ENCODE assay signal across 1 cellular context in the genomic region with DNA sequence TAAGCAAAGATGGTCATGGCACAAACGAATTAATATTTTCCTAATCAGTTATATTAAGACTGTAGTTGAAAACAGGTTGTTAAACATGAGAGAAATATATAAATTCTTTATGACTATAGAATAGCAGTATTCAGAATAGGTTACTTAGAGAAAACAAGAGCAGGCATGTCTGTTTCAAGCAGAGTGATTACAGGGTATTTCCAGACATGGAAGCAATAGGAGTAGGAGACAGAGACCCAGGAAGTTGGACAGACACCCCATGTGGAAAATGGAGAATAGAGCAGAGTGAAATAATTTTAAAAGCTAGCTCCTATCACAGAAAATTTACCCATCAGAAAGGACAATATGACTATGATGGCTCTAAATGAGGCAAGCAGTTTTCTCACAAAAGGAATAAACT.
TF ChIP-seq lines count a peak whose summit lies in the region.

No MANE protein-coding gene starts in this region.

TF ChIP-seq in GM23338, 12 proteins besides CTCF, POLR2A, EP300 and RAD21 (continued from another document):
- TF ChIP-seq, protein P1, sequence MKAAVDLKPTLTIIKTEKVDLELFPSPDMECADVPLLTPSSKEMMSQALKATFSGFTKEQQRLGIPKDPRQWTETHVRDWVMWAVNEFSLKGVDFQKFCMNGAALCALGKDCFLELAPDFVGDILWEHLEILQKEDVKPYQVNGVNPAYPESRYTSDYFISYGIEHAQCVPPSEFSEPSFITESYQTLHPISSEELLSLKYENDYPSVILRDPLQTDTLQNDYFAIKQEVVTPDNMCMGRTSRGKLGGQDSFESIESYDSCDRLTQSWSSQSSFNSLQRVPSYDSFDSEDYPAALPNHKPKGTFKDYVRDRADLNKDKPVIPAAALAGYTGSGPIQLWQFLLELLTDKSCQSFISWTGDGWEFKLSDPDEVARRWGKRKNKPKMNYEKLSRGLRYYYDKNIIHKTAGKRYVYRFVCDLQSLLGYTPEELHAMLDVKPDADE (IDR thresholded peaks at IDR 0.05) = no peak
